Comparison of ENCODE assay signal across 9 cellular contexts in the genomic region with DNA sequence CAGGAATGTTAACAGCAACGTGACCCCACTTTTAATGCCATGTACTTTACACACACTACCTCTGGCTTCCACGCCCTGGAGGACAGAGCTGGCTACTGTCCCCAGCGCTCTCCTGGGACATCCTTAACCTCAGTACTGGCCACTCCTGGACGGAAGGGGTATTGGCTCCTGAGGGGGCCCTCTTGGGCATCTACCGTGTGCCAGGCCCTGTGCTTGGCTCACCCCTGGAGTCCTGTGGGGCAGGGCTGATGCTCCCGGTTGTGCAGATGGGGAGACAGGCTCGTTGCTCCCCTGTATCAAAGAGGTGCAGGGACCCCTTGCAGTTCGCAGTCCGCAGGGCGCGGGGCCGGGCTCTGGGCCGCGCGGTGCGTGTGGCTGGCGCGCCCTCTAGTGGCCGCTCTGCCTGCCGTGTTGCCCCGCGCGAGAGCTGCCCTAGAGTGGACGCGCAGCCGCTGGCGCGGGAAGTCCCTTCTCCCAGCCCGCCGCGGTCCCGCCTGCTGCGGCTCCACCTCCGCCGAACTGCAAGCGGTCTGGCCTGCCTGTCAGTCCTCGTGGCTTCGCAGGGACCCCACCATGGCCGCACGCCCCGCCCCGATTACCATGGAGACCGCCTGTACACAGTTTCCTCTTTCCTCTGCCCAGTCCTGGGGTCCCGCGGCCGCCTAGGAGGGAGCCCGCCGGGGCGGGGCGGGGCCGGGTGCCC. TPM values are rescaled to one million over a fixed set of nuclear protein-coding genes. Genes with fewer than 3 reads are reported as not detected.
DNase-seq lines count a peak whose midpoint lies in the region; ATAC-seq and TF ChIP-seq lines count a peak whose summit lies in the region.
"Had no signal": no experiment of that assay in that cellular context is flagged by ENCODE, and none has a peak within 500 bp of the region (broad histone marks: within the 10 kb centered on the region; RNA-seq: fewer than 3 reads in every experiment).

A gene with protein sequence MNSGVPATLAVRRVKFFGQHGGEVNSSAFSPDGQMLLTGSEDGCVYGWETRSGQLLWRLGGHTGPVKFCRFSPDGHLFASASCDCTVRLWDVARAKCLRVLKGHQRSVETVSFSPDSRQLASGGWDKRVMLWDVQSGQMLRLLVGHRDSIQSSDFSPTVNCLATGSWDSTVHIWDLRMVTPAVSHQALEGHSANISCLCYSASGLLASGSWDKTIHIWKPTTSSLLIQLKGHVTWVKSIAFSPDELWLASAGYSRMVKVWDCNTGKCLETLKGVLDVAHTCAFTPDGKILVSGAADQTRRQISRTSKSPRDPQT (plus strand): TSS at position 632 of the 703 bp plus-strand sequence. CDS start 72 bp downstream, outside the sequence.

- TF ChIP-seq POLR2A in thyroid gland (IDR thresholded peaks at IDR 0.05), result no peak

- in situ Hi-C loops in Caki2 (cut with HindIII; ENCODE audit: low pct_unique_long_range_greater_than_20kb, low sequenced_read_pairs), result no loop called here

- peaks cover 2% of the 10 kb centered on the region for H3K36me3 Mint-ChIP-seq in activated naive CD4-positive, alpha-beta T cell treated with anti-CD3 and anti-CD28 coated beads, Interleukin-2, amount 50 U/mL, for 24 hours
- H3K36me3 Mint-ChIP-seq in glutamatergic neuron (ENCODE audit: unreplicated experiment), result no peaks in the 10 kb centered on the region

- H3K4me1 Mint-ChIP-seq in activated naive CD4-positive, alpha-beta T cell treated with anti-CD3 and anti-CD28 coated beads, Interleukin-2, amount 50 U/mL, for 24 hours, result peaks cover 20% of the 10 kb centered on the region
- H3K4me1 Mint-ChIP-seq in glutamatergic neuron (ENCODE audit: low read depth, unreplicated experiment), result peaks cover 3% of the 10 kb centered on the region

- H3K36me3 ChIP-seq in KMS-11 (ENCODE audit: insufficient read depth) (no peaks in the 10 kb centered on the region), SK-N-SH (replicated peaks in 1 of 2; ENCODE audit: control insufficient read depth in 1 of 2, insufficient read depth in 2 of 2, low read length in 1 of 2) (peaks cover 7 to 18% of the 10 kb centered on the region in 2 experiments), thyroid gland (peaks cover 5 to 13% of the 10 kb centered on the region in 2 donors)

- CTCF ChIA-PET in SK-N-SH (lab: Yijun Ruan, JAX), result interaction anchor here (0.5 to 33.6 kb wide), 75 partner anchors 10 to 1638 kb away, joined by 3 to 1436 read pairs (median 4); partner anchors contain the start of genes ARPC5L, NR6A1, OLFML2A and RPL35

- WGBS in SK-N-SH (ENCODE audit: low lambda C conversion rate), result 3% methylated on average over 8 of the region's 51 CpGs
- 0 to 2% methylated on average over 6 to 27 of the region's 51 CpGs for WGBS in thyroid gland, 2 donors

- H3K9me2 ChIP-seq in SK-N-SH, result no peaks in the 10 kb centered on the region

- H3K9ac ChIP-seq in KMS-11 (peak within 1 kb of the TSS; percentile 51; the same call in 1 of the 2 replicates), SK-N-SH (peak within 1 kb of the TSS; percentile 30; the same call in 1 of the 2 replicates)

- H3K4me3 Mint-ChIP-seq in activated naive CD4-positive, alpha-beta T cell treated with anti-CD3 and anti-CD28 coated beads, Interleukin-2, amount 50 U/mL, for 24 hours, result peak within 1 kb of the TSS; percentile 59
- H3K4me3 Mint-ChIP-seq in glutamatergic neuron (ENCODE audit: unreplicated experiment), result peak within 1 kb of the TSS; percentile 59

- H2AFZ ChIP-seq in KMS-11 (ENCODE audit: low read depth) (peak within 1 kb of the TSS; percentile 83), SK-N-SH (ENCODE audit: low read depth) (peak within 1 kb of the TSS; percentile 81)

- H3K9me3 Mint-ChIP-seq in activated naive CD4-positive, alpha-beta T cell treated with anti-CD3 and anti-CD28 coated beads, Interleukin-2, amount 50 U/mL, for 24 hours, result no peaks in the 10 kb centered on the region
- H3K9me3 Mint-ChIP-seq in glutamatergic neuron (ENCODE audit: unreplicated experiment), result peaks cover 4% of the 10 kb centered on the region

- peak within 1 kb of the TSS; percentile 76 for H3K27ac Mint-ChIP-seq in activated naive CD4-positive, alpha-beta T cell treated with anti-CD3 and anti-CD28 coated beads, Interleukin-2, amount 50 U/mL, for 24 hours
- no peak within 1 kb of the TSS for H3K27ac Mint-ChIP-seq in glutamatergic neuron (ENCODE audit: unreplicated experiment)

- TF ChIP-seq EP300 in SK-N-SH (IDR thresholded peaks at IDR 0.05; ENCODE audit: borderline replicate concordance in 1 of 2, low read depth in 1 of 2, low read length in 1 of 2), result no peak

- TF ChIP-seq CTCF in KMS-11 (conservative IDR thresholded peaks at IDR 0.05; ENCODE audit: low read depth, low read length) (peak; percentile 85), SK-N-SH (IDR thresholded peaks at IDR 0.05) (peak; percentile 99), glutamatergic neuron (IDR thresholded peaks at IDR 0.05; ENCODE audit: partially characterized antibody, unreplicated experiment) (peak; percentile 99), omental fat pad (IDR thresholded peaks at IDR 0.05) (peak in 2 of 3 donors; percentile 70 to 91), thyroid gland (IDR thresholded peaks at IDR 0.05) (peak; percentile 97 to 100 (median 99))

- H3K9me3 ChIP-seq in SK-N-SH (no peaks in the 10 kb centered on the region), thyroid gland (no peaks in the 10 kb centered on the region)

- H3K4me1 ChIP-seq in KMS-11 (ENCODE audit: low read depth, poor library complexity, severe bottlenecking), result peaks cover 6% of the 10 kb centered on the region
- H3K4me1 ChIP-seq in SK-N-SH (ENCODE audit: control insufficient read depth in 1 of 2, insufficient read depth in 2 of 2, low read depth in 1 of 2, low read length in 1 of 2), result peaks cover 0 to 4% of the 10 kb centered on the region in 2 experiments; a peak in 1 of 4 replicates
- H3K4me1 ChIP-seq in thyroid gland, result peaks cover 12 to 24% of the 10 kb centered on the region in 2 donors

- POLR2A ChIA-PET in SK-N-SH (lab: Yijun Ruan, JAX), result interaction anchor here (1.0 to 5.0 kb wide), 3 partner anchors 9 to 81 kb away, joined by 3 to 42 read pairs (median 12); partner anchors contain the start of genes ARPC5L, NR6A1 and RPL35

- H3K79me2 ChIP-seq in KMS-11 (ENCODE audit: insufficient read depth, low read depth), result no peaks in the 10 kb centered on the region
- H3K79me2 ChIP-seq in SK-N-SH (ENCODE audit: insufficient read depth), result no peaks in the 10 kb centered on the region

- intact Hi-C loops in thyroid gland (cut with DNase I), result loop anchor here (2.0 to 10.0 kb wide), 2 partner anchors 80 to 238 kb away; no protein-coding TSS in a partner anchor

- peaks cover 28% of the 10 kb centered on the region for H3F3A ChIP-seq in SK-N-SH (replicated peaks; ENCODE audit: insufficient read depth)

- no peak within 1 kb of the TSS for H3K27ac ChIP-seq in KMS-11
- no peak within 1 kb of the TSS for H3K27ac ChIP-seq in SK-N-SH (ENCODE audit: low read depth in 2 of 2, low read length in 1 of 2)
- H3K27ac ChIP-seq in thyroid gland, result peak within 1 kb of the TSS; percentile 53 to 75 (median 67)

- H3K4me2 ChIP-seq in KMS-11, result peak within 1 kb of the TSS; percentile 73
- peak within 1 kb of the TSS; percentile 77 for H3K4me2 ChIP-seq in SK-N-SH

- peaks cover 8% of the 10 kb centered on the region for H3K27me3 Mint-ChIP-seq in activated naive CD4-positive, alpha-beta T cell treated with anti-CD3 and anti-CD28 coated beads, Interleukin-2, amount 50 U/mL, for 24 hours
- H3K27me3 Mint-ChIP-seq in glutamatergic neuron (ENCODE audit: unreplicated experiment), result no peaks in the 10 kb centered on the region

- DNase-seq in Caki2 (ENCODE audit: low read depth), result peak; percentile 80
- DNase-seq in SK-N-SH, result peak; percentile 96
- DNase-seq in glutamatergic neuron, result peak; percentile 78
- peak; percentile 58 for DNase-seq in omental fat pad (ENCODE audit: low spot score)
- DNase-seq in thyroid gland, result peak; percentile 91 to 92

- H4K20me1 ChIP-seq in KMS-11 (ENCODE audit: insufficient read depth) (no peaks in the 10 kb centered on the region), SK-N-SH (ENCODE audit: insufficient read depth) (peaks cover 21% of the 10 kb centered on the region)

- no peak within 1 kb of the TSS for H3K4me3 ChIP-seq in KMS-11 (IDR thresholded peaks at IDR 0.05; ENCODE audit: insufficient read depth, low read depth, low read length)
- peak within 1 kb of the TSS; percentile 45 to 62 for H3K4me3 ChIP-seq in SK-N-SH (ENCODE audit: low read depth in 2 of 2, low read length in 1 of 2)
- peak within 1 kb of the TSS in 1 of 3 donors; percentile 35 for H3K4me3 ChIP-seq in thyroid gland (replicated peaks in 1 of 3)

- TF ChIP-seq RAD21 in SK-N-SH (IDR thresholded peaks at IDR 0.05; ENCODE audit: low read length), result peak; percentile 78

- ATAC-seq in GM21447 (IDR thresholded peaks at IDR 0.05; ENCODE audit: unreplicated experiment) (peak; percentile 62), omental fat pad (ENCODE audit: low FRiP score) (peak; percentile 86)

- H3K27me3 ChIP-seq in KMS-11 (ENCODE audit: insufficient read depth, low read depth), result no peaks in the 10 kb centered on the region
- no peaks in the 10 kb centered on the region for H3K27me3 ChIP-seq in SK-N-SH (ENCODE audit: insufficient read depth)
- no peaks in the 10 kb centered on the region for H3K27me3 ChIP-seq in thyroid gland

TF ChIP-seq in SK-N-SH, 30 proteins besides CTCF, POLR2A, EP300 and RAD21 (continues in another document):
- no peak for TF ChIP-seq EZH2phosphoT487 (IDR thresholded peaks at IDR 0.05; ENCODE audit: borderline replicate concordance, low read depth)
- TF ChIP-seq SIN3A (IDR thresholded peaks at IDR 0.05; ENCODE audit: borderline replicate concordance, low read depth, low read length), result peak; percentile 43; the same call in 1 of the 2 replicates
- TF ChIP-seq PBX3 (IDR thresholded peaks at IDR 0.05), result peak; percentile 4; the same call in 1 of the 2 replicates
- TF ChIP-seq TAF1 (IDR thresholded peaks at IDR 0.05; ENCODE audit: borderline replicate concordance, low read depth, low read length), result no peak
- 0 out of 2 replicates have a peak, but pooled peaks have one; percentile 34 for TF ChIP-seq RCOR1 (IDR thresholded peaks at IDR 0.05; ENCODE audit: low read length)
- peak; percentile 85 for TF ChIP-seq SMC3 (IDR thresholded peaks at IDR 0.05; ENCODE audit: low read depth, low read length)
- peak; percentile 23 for TF ChIP-seq NRF1 (IDR thresholded peaks at IDR 0.05; ENCODE audit: low read depth, low read length)

RNA-seq across cellular contexts. Expression of the gene that starts here (rescaled TPM):
- total RNA-seq in Caki2 (2014; rRNA removed; shearing (Covaris generic); ENCODE audit: low replicate concordance), result not detected in 2 replicates
- not detected in 2 replicates for polyA plus RNA-seq in SK-N-SH (2012; rRNA removed)
- polyA plus RNA-seq in SK-N-SH (2012; cell fraction: cytosol; rRNA removed), result not detected in 2 replicates
- not detected in 2 replicates for polyA plus RNA-seq in SK-N-SH (2012; cell fraction: nucleus; rRNA removed)
- total RNA-seq in glutamatergic neuron (ENCODE audit: unreplicated experiment) (not detected), omental fat pad (under 1 TPM in 1 of 4 donors, not detected in 3; 0.36 TPM), thyroid gland (1 to 10 TPM in 1 of 4 donors, under 1 TPM in 2, not detected in 1; 0.33 to 1.5 (median 0.79) TPM)
- total RNA-seq: glomerular endothelial cell had no signal

Comparison
In these comparisons a context has a peak if more than half of its experiments do, and no peak if none do; other contexts are left out.
1. Peak in DNase-seq in Caki2; RNA of the gene not detected or under 1 TPM.
2. Peak in DNase-seq, H3K4me3 ChIP-seq, H3K9ac ChIP-seq and H3K4me2 ChIP-seq in SK-N-SH; RNA of the gene not detected or under 1 TPM.
3. Peak in DNase-seq in glutamatergic neuron; RNA of the gene not detected or under 1 TPM.
4. Peak in DNase-seq and ATAC-seq in omental fat pad; RNA of the gene not detected or under 1 TPM.
5. H3K27ac ChIP-seq: peak in thyroid gland (3 of 3); none in KMS-11 (single experiment) and SK-N-SH (0 of 2).
6. Peak in every context shown above with its lines, with median percentiles within 50 percentile points of each other: DNase-seq and CTCF ChIP-seq.